9 cellular contexts compared by ENCODE assay signal in the genomic region with DNA sequence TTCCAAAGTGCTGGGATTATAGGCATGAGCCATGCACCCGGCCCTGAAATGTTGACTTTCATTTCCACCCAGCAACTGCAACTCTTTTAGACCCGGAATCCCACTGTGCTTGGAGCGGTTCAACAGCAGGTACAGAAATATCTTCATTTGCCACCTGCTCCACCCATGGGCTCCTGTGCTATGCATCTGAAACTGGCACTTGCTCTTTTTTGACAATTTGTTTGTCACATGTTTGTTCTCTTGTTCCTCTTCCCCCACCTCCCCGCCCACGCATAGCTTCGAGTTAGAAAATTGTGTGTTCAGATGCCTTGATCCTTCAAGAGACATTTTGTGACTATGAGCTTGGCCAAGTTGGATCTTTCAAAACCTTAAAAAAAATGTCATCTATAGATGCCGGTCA. TPM values are rescaled to one million over a fixed set of nuclear protein-coding genes. Genes with fewer than 3 reads are reported as not detected.
A peak's percentile ranks its signal among the peaks of the same experiment; 100 is the strongest.
DNase-seq lines count a peak whose midpoint lies in the region; ATAC-seq and TF ChIP-seq lines count a peak whose summit lies in the region.
"Had no signal": no experiment of that assay in that cellular context is flagged by ENCODE, and none has a peak within 500 bp of the region (broad histone marks: within the 10 kb centered on the region; RNA-seq: fewer than 3 reads in every experiment).

No MANE protein-coding gene starts in this region.

- no peak overlapping the region for H3K27ac Mint-ChIP-seq in nephron progenitor cell

- no peak overlapping the region for H3K4me3 ChIP-seq in GM12864 (ENCODE audit: low read depth, low read length)
- H3K4me3 ChIP-seq: left lung had no signal

- H3K27me3 Mint-ChIP-seq in nephron progenitor cell (ENCODE audit: low read depth, poor library complexity), result peaks cover 66% of the 10 kb centered on the region

- peak; percentile 86 for DNase-seq in GM12864 (ENCODE audit: low read depth)
- DNase-seq in activated CD4-positive, alpha-beta T cell treated with anti-CD3 and anti-CD28 coated beads for 48 hours, result peak; percentile 55
- no peak for DNase-seq in nephron progenitor cell
- DNase-seq in mesenteric fat pad (ENCODE audit: low spot score), result no peak
- no peak for DNase-seq in activated gamma-delta T cell treated with Interleukin-2 at 50 U/mL for 16 hours

- peak overlapping the region; percentile 59 for H3K4me3 Mint-ChIP-seq in nephron progenitor cell

- no peak for TF ChIP-seq CTCF in GM12864 (IDR thresholded peaks at IDR 0.05; ENCODE audit: low read depth, low read length, missing control alignments)
- TF ChIP-seq CTCF in nephron progenitor cell (IDR thresholded peaks at IDR 0.05), result no peak

- ATAC-seq in HG03469 (IDR thresholded peaks at IDR 0.05; ENCODE audit: unreplicated experiment) (peak; percentile 17), GM19455 (IDR thresholded peaks at IDR 0.05; ENCODE audit: unreplicated experiment) (no peak), GM21390 (IDR thresholded peaks at IDR 0.05; ENCODE audit: unreplicated experiment) (no peak)

- H3K4me1 Mint-ChIP-seq in nephron progenitor cell, result peaks cover 13% of the 10 kb centered on the region

- H3K9me3 Mint-ChIP-seq in nephron progenitor cell, result no peaks in the 10 kb centered on the region

- no peaks in the 10 kb centered on the region for H3K36me3 Mint-ChIP-seq in nephron progenitor cell (ENCODE audit: low read depth)

RNA-seq across cellular contexts. Expression of a gene that starts 2.4 kb away (rescaled TPM):
- 0.22 TPM for total RNA-seq in mesenteric fat pad

RNA-seq across cellular contexts. Expression of a gene that starts 46.6 kb away (rescaled TPM):
- total RNA-seq in mesenteric fat pad, result not detected

Comparison
In these comparisons a context has a peak if more than half of its experiments do, and no peak if none do; other contexts are left out.
1. DNase-seq: peak in GM12864 (single experiment) and activated CD4-positive, alpha-beta T cell treated with anti-CD3 and anti-CD28 coated beads for 48 hours (single experiment); none in nephron progenitor cell (single experiment), mesenteric fat pad (single experiment) and activated gamma-delta T cell treated with Interleukin-2 at 50 U/mL for 16 hours (single experiment).